ENCODE assay signal across 17 cellular contexts in the genomic region with DNA sequence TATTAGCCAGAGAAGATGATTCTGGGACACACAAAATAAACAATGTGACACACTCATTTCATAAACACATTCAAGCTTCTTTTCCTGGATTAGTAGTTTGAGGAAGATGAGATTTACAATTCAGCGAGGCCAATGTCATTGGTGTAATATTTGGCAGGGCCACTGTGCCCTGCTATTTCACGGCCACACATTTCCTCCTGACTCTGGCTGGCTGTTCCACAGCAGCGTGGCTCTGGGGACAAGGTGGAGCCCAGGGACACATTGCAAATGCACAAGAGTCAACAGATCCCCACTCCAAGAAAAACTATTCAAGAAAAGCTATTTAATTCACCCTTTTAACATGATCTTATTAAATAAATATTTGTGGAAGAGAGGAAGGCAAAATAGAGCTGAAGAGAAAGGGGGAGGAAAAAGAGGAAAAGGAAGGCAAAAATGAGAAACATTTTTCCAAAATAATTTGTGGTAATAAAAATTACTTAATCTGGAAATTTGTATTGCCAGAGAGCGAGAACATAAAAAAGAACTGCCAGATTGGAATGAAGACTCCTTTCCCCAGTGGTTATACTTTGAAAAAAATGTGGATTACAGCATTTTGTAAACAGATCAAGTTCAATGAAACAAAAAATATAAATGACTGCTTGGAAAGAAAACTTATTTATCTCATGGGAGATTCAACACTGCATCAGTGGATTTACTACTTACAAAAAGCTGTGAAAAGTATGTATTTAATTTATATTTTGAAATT. TPM values are rescaled to one million over a fixed set of nuclear protein-coding genes. Genes with fewer than 3 reads are reported as not detected.
DNase-seq lines count a peak whose midpoint lies in the region; ATAC-seq and TF ChIP-seq lines count a peak whose summit lies in the region.
"Had no signal": no experiment of that assay in that cellular context is flagged by ENCODE, and none has a peak within 500 bp of the region (broad histone marks: within the 10 kb centered on the region; RNA-seq: fewer than 3 reads in every experiment).

No MANE protein-coding gene starts in this region.

- ATAC-seq in Right ventricle myocardium superior (ENCODE audit: poor library complexity) (peak; percentile 92), aorta (ENCODE audit: low FRiP score) (peak; percentile 82), HG02623 (IDR thresholded peaks at IDR 0.05; ENCODE audit: unreplicated experiment) (no peak)
- ATAC-seq: A549, GM12878 had no signal

- TF ChIP-seq POLR2A in sigmoid colon (IDR thresholded peaks at IDR 0.05): no peak

- no peaks in the 10 kb centered on the region for H3K27me3 ChIP-seq in right atrium auricular region
- no peaks in the 10 kb centered on the region for H3K27me3 ChIP-seq in left ventricle myocardium inferior (ENCODE audit: low read depth)
- H3K27me3 ChIP-seq in sigmoid colon: no peaks in the 10 kb centered on the region
- H3K27me3 ChIP-seq in aorta (ENCODE audit: control insufficient read depth in 1 of 2, insufficient read depth in 2 of 2, low read length in 1 of 2): no peaks in the 10 kb centered on the region

- H3K9me3 ChIP-seq in right atrium auricular region: peaks cover 0 to 3% of the 10 kb centered on the region in 2 donors
- H3K9me3 ChIP-seq in left ventricle myocardium inferior (replicated peaks): peaks cover 3% of the 10 kb centered on the region
- no peaks in the 10 kb centered on the region for H3K9me3 ChIP-seq in sigmoid colon
- no peaks in the 10 kb centered on the region for H3K9me3 ChIP-seq in aorta (ENCODE audit: control insufficient read depth, low read length)
- H3K9me3 ChIP-seq: A549 had no signal

- H3K4me1 ChIP-seq in right atrium auricular region (no peaks in the 10 kb centered on the region), left ventricle myocardium inferior (peaks cover 4% of the 10 kb centered on the region), sigmoid colon (no peaks in the 10 kb centered on the region), aorta (ENCODE audit: control insufficient read depth in 1 of 2, insufficient read depth in 2 of 2, low read length in 2 of 2) (no peaks in the 10 kb centered on the region)
- H3K4me1 ChIP-seq: A549 had no signal

- 31 to 50% methylated on average over 4 of the region's 4 CpGs for WGBS in sigmoid colon, 2 donors
- 2 to 6% methylated on average over 4 of the region's 4 CpGs for WGBS in aorta, 2 donors

- intact Hi-C loops in Right ventricle myocardium superior (cut with DNase I) (no loop called here), left ventricle myocardium inferior (cut with micrococcal nuclease) (no loop called here), sigmoid colon (cut with DNase I) (no loop called here), aorta (cut with DNase I) (no loop called here)

- H3K36me3 ChIP-seq in right atrium auricular region (no peaks in the 10 kb centered on the region), left ventricle myocardium inferior (no peaks in the 10 kb centered on the region), sigmoid colon (no peaks in the 10 kb centered on the region), aorta (ENCODE audit: control insufficient read depth in 1 of 2, insufficient read depth in 2 of 2, low read length in 1 of 2) (no peaks in the 10 kb centered on the region)

- TF ChIP-seq EP300 in sigmoid colon (IDR thresholded peaks at IDR 0.05): no peak

- H3K4me3 ChIP-seq in right atrium auricular region: no peak overlapping the region
- no peak overlapping the region for H3K4me3 ChIP-seq in left ventricle myocardium inferior
- no peak overlapping the region for H3K4me3 ChIP-seq in sigmoid colon
- no peak overlapping the region for H3K4me3 ChIP-seq in aorta (ENCODE audit: low read length in 2 of 2)
- H3K4me3 ChIP-seq: A549, GM12878 had no signal

- H3K27ac ChIP-seq in right atrium auricular region (peak overlapping the region in 1 of 2 donors; percentile 33), left ventricle myocardium inferior (replicated peaks) (peak overlapping the region; percentile 8), sigmoid colon (peak overlapping the region in 1 of 4 donors; percentile 18), aorta (ENCODE audit: low read depth in 1 of 2, low read length in 2 of 2) (no peak overlapping the region)
- H3K27ac ChIP-seq: A549, C4-2B had no signal

- DNase-seq in Right ventricle myocardium superior (peak; percentile 55), right atrium auricular region (ENCODE audit: low spot score) (no peak), left ventricle myocardium inferior (peak; percentile 33), sigmoid colon (peak; percentile 75), aorta (peak in 1 of 2 donors; percentile 50), NCI-H1417 treated with DMSO at 0.1 percent for 48 hours (lab: John Stamatoyannopoulos, UW) (no peak)
- no peak for DNase-seq in activated CD4-positive, alpha-beta T cell treated with anti-CD3 and anti-CD28 coated beads, Interleukin-2, amount 50 U/mL, for 1 hour
- DNase-seq: DMS79, HCEC 1CT, MV-4-11, NCI-H1694, NCI-H446, NCI-H82 had no signal

- TF ChIP-seq CTCF in right atrium auricular region (IDR thresholded peaks at IDR 0.05) (peak in 1 of 2 donors; percentile 9), left ventricle myocardium inferior (IDR thresholded peaks at IDR 0.05; ENCODE audit: borderline replicate concordance) (no peak), sigmoid colon (IDR thresholded peaks at IDR 0.05) (no peak)

RNA-seq across cellular contexts. Expression of a gene that starts 27.1 kb away (rescaled TPM):
- total RNA-seq in Right ventricle myocardium superior: not detected
- under 1 TPM; 0.20 to 0.22 TPM for total RNA-seq in right atrium auricular region
- 0.22 TPM for total RNA-seq in left ventricle myocardium inferior
- 1 to 10 TPM in 1 of 4 donors, under 1 TPM in 2, not detected in 1; 0.36 to 1.4 (median 0.99) TPM for total RNA-seq in sigmoid colon
- polyA plus RNA-seq in sigmoid colon: 1 to 10 TPM; 1.8 to 6.2 (median 3.5) TPM
- under 1 TPM; 0.19 to 0.99 TPM for total RNA-seq in aorta
- not detected for polyA plus RNA-seq in aorta
- total RNA-seq: GM12878 had no signal
- polyA plus RNA-seq: GM12878 had no signal

Comparison
In these comparisons a context has a peak if more than half of its experiments do, and no peak if none do; other contexts are left out.
1. DNase-seq: peak in Right ventricle myocardium superior (single experiment), left ventricle myocardium inferior (single experiment) and sigmoid colon (single experiment); none in right atrium auricular region (single experiment), activated CD4-positive, alpha-beta T cell treated with anti-CD3 and anti-CD28 coated beads, Interleukin-2, amount 50 U/mL, for 1 hour (single experiment) and NCI-H1417 treated with DMSO at 0.1 percent for 48 hours (single experiment).